ENCODE assay signal across 18 cellular contexts in the genomic region with DNA sequence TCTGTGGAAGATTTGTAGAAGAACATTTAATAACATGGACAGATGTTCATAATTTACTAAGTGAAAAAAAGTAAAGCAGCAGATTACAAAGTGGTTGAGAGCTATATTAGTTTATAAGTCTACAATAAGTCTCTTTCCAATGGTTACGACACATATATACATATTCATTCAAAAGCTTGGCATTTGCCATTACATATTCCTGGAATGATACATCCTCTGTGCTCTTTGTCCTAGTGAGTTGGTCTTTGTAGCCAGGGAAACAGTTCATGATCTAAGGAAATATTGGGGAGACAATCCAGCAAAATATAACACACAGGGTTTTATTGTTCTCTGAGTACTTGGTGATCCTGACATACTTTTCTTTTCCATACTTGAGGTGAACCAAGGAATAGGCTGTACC.
"Had no signal": no experiment of that assay in that cellular context is flagged by ENCODE, and none has a peak within 500 bp of the region (broad histone marks: within the 10 kb centered on the region; RNA-seq: fewer than 3 reads in every experiment).

No MANE protein-coding gene starts in this region.

- H3K27me3 ChIP-seq: colonic mucosa, gastrocnemius medialis, heart right ventricle, left lung, right lobe of liver, upper lobe of right lung had no signal

- DNase-seq: activated CD4-positive, alpha-beta T cell treated with anti-CD3 and anti-CD28 coated beads for 1 hour; activated CD4-positive, alpha-beta T cell treated with anti-CD3 and anti-CD28 coated beads, Interleukin-2, amount 50 U/mL, for 48 hours; activated gamma-delta T cell; activated T-cell treated with anti-CD3 and anti-CD28 coated beads, Interleukin-2, amount 50 U/mL, for 4 hours; anterior cingulate cortex; colonic mucosa; effector CD8-positive, alpha-beta T cell; gastrocnemius medialis; heart right ventricle; islet precursor cell; left lung; nucleus accumbens; right lobe of liver; stimulated activated CD4-positive, alpha-beta T cell treated with anti-CD3 and anti-CD28 coated beads, Interleukin-2, amount 100 ng/mL, for 48 hours; stimulated activated naive CD4-positive, alpha-beta T cell treated with Interleukin-2 at 50 U/mL for 16 hours; T-helper 9 cell; upper lobe of right lung had no signal

- H3K27ac ChIP-seq: colonic mucosa, gastrocnemius medialis, heart right ventricle, left lung, prostate gland, right lobe of liver, upper lobe of right lung had no signal

- H3K9me3 ChIP-seq: colonic mucosa, gastrocnemius medialis, heart right ventricle, left lung, prostate gland, right lobe of liver, upper lobe of right lung had no signal

- H3K4me3 ChIP-seq: colonic mucosa, gastrocnemius medialis, heart right ventricle, left lung, prostate gland, right lobe of liver, upper lobe of right lung had no signal

- H3K36me3 ChIP-seq: colonic mucosa, gastrocnemius medialis, heart right ventricle, left lung, prostate gland, right lobe of liver, upper lobe of right lung had no signal

- H3K4me1 ChIP-seq: colonic mucosa, gastrocnemius medialis, heart right ventricle, left lung, prostate gland, right lobe of liver, upper lobe of right lung had no signal
